In the genomic region with DNA sequence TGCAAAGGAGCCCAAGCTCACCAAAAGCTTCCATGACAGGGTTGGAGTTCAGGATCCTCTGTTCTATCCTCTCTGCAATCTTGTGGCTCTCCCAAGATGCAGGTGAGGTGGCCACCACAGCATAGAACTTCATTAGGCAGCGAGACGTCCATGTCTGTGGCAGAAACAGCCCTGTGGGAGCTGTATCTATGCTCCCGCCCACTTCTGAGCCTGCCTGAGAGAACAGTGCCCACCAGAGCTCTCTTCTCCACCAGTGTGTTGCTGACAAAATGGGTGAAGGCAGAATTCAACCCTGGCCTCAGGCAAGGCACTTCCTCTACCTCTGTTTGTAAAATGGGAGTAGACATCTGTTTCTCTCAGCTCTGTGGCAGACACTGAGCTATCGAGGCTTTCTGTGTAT, we compare ENCODE assay signal across 7 cellular contexts.
"Had no signal": no experiment of that assay in that cellular context is flagged by ENCODE, and none has a peak within 500 bp of the region (broad histone marks: within the 10 kb centered on the region; RNA-seq: fewer than 3 reads in every experiment).

No MANE protein-coding gene starts in this region.

- DNase-seq: GM23248, GOT3, H7, HFFc6 had no signal

- H3K4me3 Mint-ChIP-seq: HFFc6, IgD-negative memory B cell had no signal

- H3K9me3 Mint-ChIP-seq: HFFc6 had no signal

- H3K27ac Mint-ChIP-seq: HFFc6 had no signal

- ATAC-seq: HCT116, HepG2 had no signal
